ENCODE assay signal across 9 cellular contexts in the genomic region with DNA sequence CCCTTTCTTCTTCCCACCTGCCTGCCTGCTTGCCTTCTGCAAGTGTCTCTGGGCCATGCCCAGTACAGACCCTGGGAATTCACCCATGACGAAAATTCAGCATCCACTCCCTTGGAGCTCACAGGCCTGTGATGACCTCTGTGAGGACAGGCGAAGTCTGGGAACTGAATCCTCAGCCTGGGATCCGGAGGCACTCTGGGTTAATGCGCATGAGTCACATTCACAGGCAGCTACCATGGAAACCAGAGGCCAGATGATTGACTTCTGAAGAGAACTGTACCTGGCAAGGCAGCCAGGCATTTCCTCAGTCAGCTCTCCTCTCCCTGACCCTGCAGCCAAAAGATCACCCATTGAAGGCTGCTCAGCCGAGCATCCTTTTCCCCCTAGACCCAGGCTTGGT. TPM values are rescaled to one million over a fixed set of nuclear protein-coding genes. Genes with fewer than 3 reads are reported as not detected.
DNase-seq lines count a peak whose midpoint lies in the region; ATAC-seq, FAIRE-seq and TF ChIP-seq lines count a peak whose summit lies in the region.
"Had no signal": no experiment of that assay in that cellular context is flagged by ENCODE, and none has a peak within 500 bp of the region (broad histone marks: within the 10 kb centered on the region; RNA-seq: fewer than 3 reads in every experiment).

No MANE protein-coding gene starts in this region.

- H3K4me2 ChIP-seq in PC-3 (ENCODE audit: low read length) (no peak overlapping the region), endothelial cell of umbilical vein (ENCODE audit: insufficient read depth, low read length) (no peak overlapping the region), neural progenitor cell (no peak overlapping the region)

- H3K9ac ChIP-seq in PC-3 (ENCODE audit: low read length) (no peak overlapping the region), endothelial cell of umbilical vein (replicated peaks; ENCODE audit: extremely low read depth, insufficient read depth, low read length) (no peak overlapping the region), neural progenitor cell (no peak overlapping the region)

- no peaks in the 10 kb centered on the region for H3K79me2 ChIP-seq in PC-3 (ENCODE audit: low read length)
- no peaks in the 10 kb centered on the region for H3K79me2 ChIP-seq in endothelial cell of umbilical vein (ENCODE audit: control insufficient read depth, insufficient read depth, low read length)
- no peaks in the 10 kb centered on the region for H3K79me2 ChIP-seq in neural progenitor cell (ENCODE audit: low read depth)

- H3K4me1 ChIP-seq in PC-3 (ENCODE audit: insufficient read depth, low read length) (peaks cover 15% of the 10 kb centered on the region; the same call in 1 of the 2 replicates), endothelial cell of umbilical vein (ENCODE audit: control insufficient read depth, extremely low read depth, insufficient read depth, low read length) (no peaks in the 10 kb centered on the region), neural progenitor cell (no peaks in the 10 kb centered on the region)

- POLR2A ChIA-PET in PC-3 (lab: Charles Lee; ENCODE audit: unreplicated experiment) (no interaction called here), endothelial cell of umbilical vein (lab: Charles Lee) (no interaction called here)

- H3F3A ChIP-seq in PC-3 (ENCODE audit: low read length, unreplicated experiment) = no peaks in the 10 kb centered on the region
- H3F3A ChIP-seq in neural progenitor cell (ENCODE audit: low read depth) = peaks cover under 1% of the 10 kb centered on the region

- H3K27ac Mint-ChIP-seq in neural progenitor cell = peak overlapping the region; percentile 96
- H3K27ac Mint-ChIP-seq in stimulated activated effector memory CD8-positive, alpha-beta T cell treated with anti-CD3 and anti-CD28 coated beads, Interleukin-12 subunit alpha, Interleukin-12 subunit beta, amount 100 ng/mL, for 72 hours = no peak overlapping the region

- H3K4me3 Mint-ChIP-seq in neural progenitor cell = no peak overlapping the region
- H3K4me3 Mint-ChIP-seq in stimulated activated effector memory CD8-positive, alpha-beta T cell treated with anti-CD3 and anti-CD28 coated beads, Interleukin-12 subunit alpha, Interleukin-12 subunit beta, amount 100 ng/mL, for 72 hours = no peak overlapping the region

- H2AFZ ChIP-seq in PC-3 (ENCODE audit: low read length) (no peak overlapping the region), endothelial cell of umbilical vein (ENCODE audit: low read depth, low read length) (no peak overlapping the region), neural progenitor cell (replicated peaks) (no peak overlapping the region)

- H3K27me3 ChIP-seq in PC-3 (ENCODE audit: low read length) (no peaks in the 10 kb centered on the region), endothelial cell of umbilical vein (ENCODE audit: control insufficient read depth in 2 of 2, insufficient read depth in 2 of 2, low read length in 2 of 2) (no peaks in the 10 kb centered on the region), neural progenitor cell (no peaks in the 10 kb centered on the region)

- TF ChIP-seq CTCF in PC-3 (conservative IDR thresholded peaks at IDR 0.05; ENCODE audit: low read depth, low read length) (no peak), endothelial cell of umbilical vein (IDR thresholded peaks at IDR 0.05; ENCODE audit: extremely low read depth in 1 of 2, insufficient read depth in 1 of 2, low read depth in 1 of 2, low read length in 2 of 2) (no peak), neural progenitor cell (IDR thresholded peaks at IDR 0.05) (no peak)

- ATAC-seq in PC-3 = peak; percentile 81
- ATAC-seq in GM19324 (IDR thresholded peaks at IDR 0.05; ENCODE audit: low FRiP score, unreplicated experiment) = no peak
- no peak for ATAC-seq in stimulated activated effector memory CD8-positive, alpha-beta T cell treated with anti-CD3 and anti-CD28 coated beads, Interleukin-12 subunit alpha, Interleukin-12 subunit beta, amount 100 ng/mL, for 72 hours

- CTCF ChIA-PET in PC-3 (lab: Charles Lee) = no interaction called here
- CTCF ChIA-PET in endothelial cell of umbilical vein (lab: Charles Lee) = interaction anchor here (0.8 to 2.9 kb wide), 7 partner anchors 13 to 312 kb away, joined by 3 to 10 read pairs (median 3); no protein-coding TSS in a partner anchor

- BruUV-seq in PC-3 (replicated peaks; lab: Mats Ljungman, UMichigan) = no TSS peak
- BruUV-seq in endothelial cell of umbilical vein (replicated peaks; lab: Mats Ljungman, UMichigan) = no TSS peak

- TF ChIP-seq POLR2A in endothelial cell of umbilical vein (IDR thresholded peaks at IDR 0.05; ENCODE audit: low read depth, low read length) = no peak

- no peaks in the 10 kb centered on the region for H3K36me3 ChIP-seq in PC-3 (ENCODE audit: low read depth, low read length)
- peaks cover 5 to 10% of the 10 kb centered on the region in 2 experiments for H3K36me3 ChIP-seq in endothelial cell of umbilical vein (ENCODE audit: control insufficient read depth in 2 of 2, extremely low read depth in 1 of 2, insufficient read depth in 2 of 2, low read length in 2 of 2)
- H3K36me3 ChIP-seq in neural progenitor cell = no peaks in the 10 kb centered on the region

- peaks cover 2% of the 10 kb centered on the region for H3K27me3 Mint-ChIP-seq in neural progenitor cell (ENCODE audit: insufficient read depth, low read depth)

- no peak overlapping the region for H3K4me3 ChIP-seq in PC-3 (ENCODE audit: low read length)
- H3K4me3 ChIP-seq in endothelial cell of umbilical vein (replicated peaks in 1 of 3; ENCODE audit: insufficient read depth in 1 of 3, low read depth in 1 of 3, low read length in 3 of 3) = no peak overlapping the region
- H3K4me3 ChIP-seq in neural progenitor cell = no peak overlapping the region

- H4K20me1 ChIP-seq in PC-3 (ENCODE audit: low read length) = no peaks in the 10 kb centered on the region
- no peaks in the 10 kb centered on the region for H4K20me1 ChIP-seq in endothelial cell of umbilical vein (replicated peaks; ENCODE audit: control insufficient read depth, extremely low read depth, insufficient read depth, low read length)
- no peaks in the 10 kb centered on the region for H4K20me1 ChIP-seq in neural progenitor cell (ENCODE audit: low read depth)

- H3K4me1 Mint-ChIP-seq in neural progenitor cell = peaks cover 42% of the 10 kb centered on the region
- peaks cover 5% of the 10 kb centered on the region for H3K4me1 Mint-ChIP-seq in stimulated activated effector memory CD8-positive, alpha-beta T cell treated with anti-CD3 and anti-CD28 coated beads, Interleukin-12 subunit alpha, Interleukin-12 subunit beta, amount 100 ng/mL, for 72 hours

- no peaks in the 10 kb centered on the region for H3K9me1 ChIP-seq in endothelial cell of umbilical vein (replicated peaks; ENCODE audit: control insufficient read depth, extremely low read depth, insufficient read depth, low read length)

- H3K9me2 ChIP-seq in PC-3 (replicated peaks; ENCODE audit: low read length) = no peaks in the 10 kb centered on the region

- H3K9me3 Mint-ChIP-seq in neural progenitor cell = no peaks in the 10 kb centered on the region
- no peaks in the 10 kb centered on the region for H3K9me3 Mint-ChIP-seq in stimulated activated effector memory CD8-positive, alpha-beta T cell treated with anti-CD3 and anti-CD28 coated beads, Interleukin-12 subunit alpha, Interleukin-12 subunit beta, amount 100 ng/mL, for 72 hours

- FAIRE-seq in endothelial cell of umbilical vein (lab: Jason Lieb, UNC) = peak; percentile 92

- intact Hi-C loops in PC-3 (cut with micrococcal nuclease) = no loop called here
- intact Hi-C loops in endothelial cell of umbilical vein (cut with micrococcal nuclease) = no loop called here

- H3K36me3 Mint-ChIP-seq in neural progenitor cell = peaks cover 4% of the 10 kb centered on the region
- peaks cover 85% of the 10 kb centered on the region for H3K36me3 Mint-ChIP-seq in stimulated activated effector memory CD8-positive, alpha-beta T cell treated with anti-CD3 and anti-CD28 coated beads, Interleukin-12 subunit alpha, Interleukin-12 subunit beta, amount 100 ng/mL, for 72 hours

- H3K9me3 ChIP-seq in PC-3 (ENCODE audit: low read length) = no peaks in the 10 kb centered on the region
- no peaks in the 10 kb centered on the region for H3K9me3 ChIP-seq in endothelial cell of umbilical vein (replicated peaks; ENCODE audit: control insufficient read depth, insufficient read depth, low read length)
- no peaks in the 10 kb centered on the region for H3K9me3 ChIP-seq in neural progenitor cell (ENCODE audit: low read depth)

- DNase-seq in EL (peak; percentile 68), PC-3 (peak; percentile 61), endothelial cell of umbilical vein (ENCODE audit: low read depth, low spot score) (peak; percentile 61), neural progenitor cell (ENCODE audit: low spot score) (no peak), globus pallidus (ENCODE audit: low spot score) (no peak)
- DNase-seq in stimulated activated effector memory CD8-positive, alpha-beta T cell treated with anti-CD3 and anti-CD28 coated beads, Interleukin-12 subunit alpha, Interleukin-12 subunit beta, amount 100 ng/mL, for 72 hours (ENCODE audit: low spot score in 2 of 2) = no peak
- DNase-seq in activated effector memory CD4-positive, alpha-beta T cell treated with anti-CD3 and anti-CD28 coated beads, Interleukin-2, amount 50 U/mL, for 16 hours = no peak
- DNase-seq: NCI-H1436 treated with DMSO at 0.1 percent for 48 hours had no signal

- dilution Hi-C loops in endothelial cell of umbilical vein (cut with MboI; ENCODE audit: extremely low pct_ligation_motif_present, low sequenced_read_pairs) = no loop called here

- H3K27ac ChIP-seq in PC-3 (ENCODE audit: low read length) (no peak overlapping the region), endothelial cell of umbilical vein (ENCODE audit: insufficient read depth, low read depth, low read length) (peak overlapping the region; percentile 19), neural progenitor cell (no peak overlapping the region)

TF ChIP-seq in endothelial cell of umbilical vein, 7 proteins besides CTCF, POLR2A, EP300 and RAD21:
- TF ChIP-seq, protein P1, sequence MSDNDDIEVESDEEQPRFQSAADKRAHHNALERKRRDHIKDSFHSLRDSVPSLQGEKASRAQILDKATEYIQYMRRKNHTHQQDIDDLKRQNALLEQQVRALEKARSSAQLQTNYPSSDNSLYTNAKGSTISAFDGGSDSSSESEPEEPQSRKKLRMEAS (IDR thresholded peaks at IDR 0.05; ENCODE audit: insufficient read depth, insufficient read length) = no peak
- peak; percentile 47 for TF ChIP-seq FOS (IDR thresholded peaks at IDR 0.05; ENCODE audit: borderline replicate concordance, insufficient read depth, low read length)

RNA-seq across cellular contexts. Expression of a gene that starts 41.0 kb away (rescaled TPM):
- total RNA-seq in PC-3 (2014; rRNA removed) (11.7 and 13.1 TPM in 2 replicates), endothelial cell of umbilical vein (11.2 and 14.4 TPM in 2 replicates), neural progenitor cell (ENCODE audit: low replicate concordance) (4.1 and 6.3 TPM in 2 replicates)
- polyA plus RNA-seq in endothelial cell of umbilical vein = 4.4 and 5.1 TPM in 2 replicates
- 2.8 and 3.1 TPM in 2 replicates for polyA plus RNA-seq in endothelial cell of umbilical vein (2011; cell fraction: cytosol; rRNA removed)
- 16.8 and 17.5 TPM in 2 replicates for polyA plus RNA-seq in endothelial cell of umbilical vein (2011; cell fraction: nucleus; rRNA removed)
- 5.2 and 5.7 TPM in 2 replicates for polyA plus RNA-seq in endothelial cell of umbilical vein (2012)
- 23.1 and 34.5 TPM in 2 replicates for polyA minus RNA-seq in endothelial cell of umbilical vein
- polyA minus RNA-seq in endothelial cell of umbilical vein (2011; cell fraction: cytosol; rRNA and poly(A)+ RNA removed) = 2.8 TPM
- polyA minus RNA-seq in endothelial cell of umbilical vein (2011; cell fraction: nucleus; rRNA and poly(A)+ RNA removed) = 33.2 and 42.9 TPM in 2 replicates

Comparison
In these comparisons a context has a peak if more than half of its experiments do, and no peak if none do; other contexts are left out.
1. DNase-seq: peak in EL (single experiment), PC-3 (single experiment) and endothelial cell of umbilical vein (single experiment); none in neural progenitor cell (single experiment), stimulated activated effector memory CD8-positive, alpha-beta T cell treated with anti-CD3 and anti-CD28 coated beads, Interleukin-12 subunit alpha, Interleukin-12 subunit beta, amount 100 ng/mL, for 72 hours (0 of 2), globus pallidus (single experiment) and activated effector memory CD4-positive, alpha-beta T cell treated with anti-CD3 and anti-CD28 coated beads, Interleukin-2, amount 50 U/mL, for 16 hours (single experiment).